ENCODE assay signal across 13 cellular contexts in the genomic region with DNA sequence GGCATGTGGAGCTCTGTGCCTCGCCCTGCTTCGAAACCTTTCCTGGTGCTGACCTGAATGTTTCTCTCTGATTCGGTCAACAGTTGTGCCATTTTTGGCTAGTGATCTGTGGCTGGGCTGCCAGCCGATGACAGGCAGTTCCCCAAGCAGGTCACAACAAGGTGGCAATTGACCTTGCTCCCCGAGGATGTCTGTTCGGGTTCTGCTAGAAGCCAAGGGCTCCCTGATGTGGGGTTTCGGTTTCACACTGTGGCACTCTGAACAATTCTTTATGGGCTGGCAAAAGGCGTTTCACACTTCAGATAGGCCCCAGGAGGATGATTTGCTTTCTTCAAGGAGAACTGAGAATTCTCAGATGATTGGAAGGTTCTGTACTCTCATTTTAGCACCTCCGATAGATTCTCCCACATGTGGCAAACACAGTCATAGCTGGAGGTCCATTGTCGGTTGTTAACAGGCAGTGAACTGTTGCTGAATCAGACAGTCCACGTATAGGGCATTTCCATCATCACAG.
DNase-seq lines count a peak whose midpoint lies in the region; ATAC-seq and TF ChIP-seq lines count a peak whose summit lies in the region.
"Had no signal": no experiment of that assay in that cellular context is flagged by ENCODE, and none has a peak within 500 bp of the region (broad histone marks: within the 10 kb centered on the region; RNA-seq: fewer than 3 reads in every experiment).

No MANE protein-coding gene starts in this region.

- peak; percentile 62 for ATAC-seq in GM21825 (IDR thresholded peaks at IDR 0.05; ENCODE audit: unreplicated experiment)
- peak; percentile 74 for ATAC-seq in HG03469 (IDR thresholded peaks at IDR 0.05; ENCODE audit: unreplicated experiment)
- ATAC-seq: pancreas had no signal

- in situ Hi-C loops in brain microvascular endothelial cell (cut with HindIII; ENCODE audit: low pct_ligation_motif_present, low sequenced_read_pairs) = no loop called here

- peak overlapping the region; percentile 23 to 47 (median 36) for H3K4me3 ChIP-seq in skeletal muscle tissue (ENCODE audit: low read length in 3 of 3)
- H3K4me3 ChIP-seq in brain microvascular endothelial cell (ENCODE audit: low read depth, low read length) = no peak overlapping the region
- H3K4me3 ChIP-seq: breast epithelium, pancreas, thoracic aorta had no signal

- H3K36me3 ChIP-seq in skeletal muscle tissue (ENCODE audit: control insufficient read depth in 3 of 3, insufficient read depth in 3 of 3, low read length in 3 of 3) (no peaks in the 10 kb centered on the region), brain microvascular endothelial cell (replicated peaks) (no peaks in the 10 kb centered on the region)
- H3K36me3 ChIP-seq: breast epithelium, pancreas, thoracic aorta had no signal

- no peak for TF ChIP-seq CTCF in brain microvascular endothelial cell (IDR thresholded peaks at IDR 0.05; ENCODE audit: low read depth, low read length, missing control alignments)

- no peaks in the 10 kb centered on the region for H3K9me3 ChIP-seq in skeletal muscle tissue (ENCODE audit: control insufficient read depth in 3 of 3, low read length in 3 of 3)
- H3K9me3 ChIP-seq: breast epithelium, pancreas, thoracic aorta had no signal

- peak overlapping the region; percentile 69 for H3K27ac ChIP-seq in skeletal muscle tissue (ENCODE audit: low read depth, low read length)
- H3K27ac ChIP-seq in brain microvascular endothelial cell = no peak overlapping the region
- H3K27ac ChIP-seq: 22Rv1, breast epithelium, pancreas, thoracic aorta had no signal

- peak overlapping the region; percentile 48 to 65 (median 58) for H3K9ac ChIP-seq in skeletal muscle tissue (ENCODE audit: low read depth in 1 of 3, low read length in 3 of 3)

- H3K4me1 ChIP-seq in skeletal muscle tissue (ENCODE audit: control insufficient read depth in 3 of 3, insufficient read depth in 3 of 3, low read length in 3 of 3) = peaks cover 21 to 46% (median 22%) of the 10 kb centered on the region in 3 donors
- H3K4me1 ChIP-seq: breast epithelium, pancreas had no signal

- DNase-seq in NK-92 treated with Interleukin-12 subunit alpha and Interleukin-12 subunit beta, amount 100 ng/mL, for 24 hours (lab: John Stamatoyannopoulos, UW) = peak; percentile 61
- DNase-seq in NK-92 (lab: John Stamatoyannopoulos, UW; ENCODE audit: unreplicated experiment) (no peak), NCI-H1417 (lab: John Stamatoyannopoulos, UW) (no peak), brain microvascular endothelial cell (no peak), NCI-H146 (lab: John Stamatoyannopoulos, UW) (no peak)
- DNase-seq: pancreas; stimulated activated CD4-positive, alpha-beta T cell treated with anti-CD3 and anti-CD28 coated beads, Interleukin-4, amount 100 ng/mL, for 4 hours had no signal

- H3K27me3 ChIP-seq in skeletal muscle tissue (ENCODE audit: control insufficient read depth in 3 of 3, insufficient read depth in 3 of 3, low read length in 3 of 3) = no peaks in the 10 kb centered on the region
- H3K27me3 ChIP-seq in brain microvascular endothelial cell (replicated peaks) = no peaks in the 10 kb centered on the region
- H3K27me3 ChIP-seq: breast epithelium, pancreas had no signal
